ENCODE assay signal across 8 cellular contexts in genomic region chr10:42836771-42837468, GRCh38. TPM values are rescaled to one million over a fixed set of nuclear protein-coding genes. Genes with fewer than 3 reads are reported as not detected.
DNase-seq lines count a peak whose midpoint lies in the region; ATAC-seq and TF ChIP-seq lines count a peak whose summit lies in the region.

No MANE protein-coding gene starts in this region.

- no peaks in the 10 kb centered on the region for H3K79me1 ChIP-seq in neuronal stem cell (ENCODE audit: low read depth, low read length)

- DNase-seq in AG20443 (ENCODE audit: low spot score) = peak; percentile 48
- DNase-seq in KBM-7 = peak; percentile 44
- DNase-seq in esophagus squamous epithelium (lab: John Stamatoyannopoulos, UW) = no peak
- DNase-seq in neuronal stem cell (ENCODE audit: low spot score) = no peak
- no peak for DNase-seq in epidermal melanocyte (ENCODE audit: insufficient read length, low spot score)
- no peak for DNase-seq in NOMO-1 (lab: John Stamatoyannopoulos, UW; ENCODE audit: unreplicated experiment in 2 of 2)
- DNase-seq in ureter (ENCODE audit: low spot score) = no peak

- no peak overlapping the region for H2BK5ac ChIP-seq in neuronal stem cell (ENCODE audit: low read length)

- no peak for ATAC-seq in GM18873 (IDR thresholded peaks at IDR 0.05; ENCODE audit: low FRiP score, unreplicated experiment)

- H3K4me2 ChIP-seq in neuronal stem cell (ENCODE audit: insufficient read depth, low read length, poor library complexity, severe bottlenecking) = peak overlapping the region; percentile 11

- peak overlapping the region; percentile 43 for H3K23ac ChIP-seq in neuronal stem cell (ENCODE audit: low read depth, low read length, poor library complexity)

- no peak overlapping the region for H3K9ac ChIP-seq in neuronal stem cell (ENCODE audit: low read depth, low read length, poor library complexity)

- no peak overlapping the region for H3K27ac ChIP-seq in esophagus squamous epithelium
- H3K27ac ChIP-seq in neuronal stem cell (replicated peaks; ENCODE audit: low read length) = no peak overlapping the region

- peaks cover 0 to 10% (median 1%) of the 10 kb centered on the region in 3 donors for H3K36me3 ChIP-seq in esophagus squamous epithelium
- H3K36me3 ChIP-seq in neuronal stem cell (replicated peaks in 1 of 2; ENCODE audit: control insufficient read depth in 2 of 2, insufficient read depth in 2 of 2, low read length in 2 of 2) = peaks cover 3 to 10% of the 10 kb centered on the region in 2 donors

- no peak for TF ChIP-seq CTCF in esophagus squamous epithelium (IDR thresholded peaks at IDR 0.05)

- H2BK12ac ChIP-seq in neuronal stem cell (ENCODE audit: low read length) = no peak overlapping the region

- H2AFZ ChIP-seq in neuronal stem cell (ENCODE audit: low read length) = peak overlapping the region; percentile 65

- in situ Hi-C loops in KBM-7 (cut with MboI; ENCODE audit: low pct_unique_long_range_greater_than_20kb, low sequenced_read_pairs) = no loop called here

- H3K4me1 ChIP-seq in esophagus squamous epithelium (peaks cover 0 to 10% (median 7%) of the 10 kb centered on the region in 3 donors), neuronal stem cell (ENCODE audit: control insufficient read depth in 2 of 2, insufficient read depth in 1 of 2, low read depth in 1 of 2, low read length in 2 of 2) (no peaks in the 10 kb centered on the region)

- TF ChIP-seq POLR2A in esophagus squamous epithelium (IDR thresholded peaks at IDR 0.05) = no peak

- no peak overlapping the region for H2BK15ac ChIP-seq in neuronal stem cell (ENCODE audit: low read length)

- peak overlapping the region; percentile 27 for H3K18ac ChIP-seq in neuronal stem cell (ENCODE audit: low read length)

- intact Hi-C loops in esophagus squamous epithelium (cut with DNase I) = no loop called here

- no peak overlapping the region for H2BK120ac ChIP-seq in neuronal stem cell (ENCODE audit: low read depth, low read length)

- no peak overlapping the region for H4K8ac ChIP-seq in neuronal stem cell (ENCODE audit: low read depth, low read length)

- H4K91ac ChIP-seq in neuronal stem cell (ENCODE audit: low read depth, low read length, poor library complexity) = no peak overlapping the region

- no peak overlapping the region for H3K4ac ChIP-seq in neuronal stem cell (ENCODE audit: low read length)

- peak overlapping the region; percentile 19 to 62 (median 38) for H3K4me3 ChIP-seq in esophagus squamous epithelium
- no peak overlapping the region for H3K4me3 ChIP-seq in neuronal stem cell (ENCODE audit: low read length in 2 of 2)

- H3K9me3 ChIP-seq in esophagus squamous epithelium (no peaks in the 10 kb centered on the region), neuronal stem cell (replicated peaks in 1 of 2; ENCODE audit: control insufficient read depth in 2 of 2, insufficient read depth in 1 of 2, low read depth in 1 of 2, low read length in 2 of 2) (no peaks in the 10 kb centered on the region)

- WGBS in esophagus squamous epithelium, 2 donors = 1 to 6% methylated on average over 6 to 32 of the region's 60 CpGs
- no CpG with 5 or more reads among the region's 60 CpGs for whole genome bisulfite sequencing in neuronal stem cell (ENCODE audit: extremely low coverage in 2 of 2, insufficient read length in 2 of 2, insufficient replicate concordance in 1 of 2), 2 donors

- no peak overlapping the region for H2AK5ac ChIP-seq in neuronal stem cell (ENCODE audit: low read depth, low read length)

- H3K14ac ChIP-seq in neuronal stem cell (ENCODE audit: low read length) = no peak overlapping the region

- peaks cover 0 to 30% (median 0%) of the 10 kb centered on the region in 4 donors for H3K27me3 ChIP-seq in esophagus squamous epithelium
- no peaks in the 10 kb centered on the region for H3K27me3 ChIP-seq in neuronal stem cell (ENCODE audit: control insufficient read depth in 3 of 3, insufficient read depth in 3 of 3, low read depth in 1 of 3, low read length in 3 of 3)

RNA-seq across cellular contexts. Expression of gene BMS1, which starts 54.3 kb away (rescaled TPM):
- total RNA-seq in esophagus squamous epithelium (10 to 100 TPM; 11.5 to 17.4 (median 16.7) TPM), ureter (19.2 TPM)
- polyA plus RNA-seq in neuronal stem cell (2013, experiment 1 of 2) = 17.2 TPM
- polyA plus RNA-seq in neuronal stem cell (2013, experiment 2 of 2) = 16.7 TPM

Comparison
In these comparisons a context has a peak if more than half of its experiments do, and no peak if none do; other contexts are left out.
1. DNase-seq: peak in AG20443 (single experiment) and KBM-7 (single experiment); none in esophagus squamous epithelium (single experiment), neuronal stem cell (single experiment), epidermal melanocyte (single experiment), NOMO-1 (0 of 2) and ureter (single experiment).
2. H3K4me3 ChIP-seq: peak in esophagus squamous epithelium (4 of 4); none in neuronal stem cell (0 of 2).